ENCODE assay signal across 12 cellular contexts in genomic region chr1:198678301-198678836, GRCh38. TPM values are rescaled to one million over a fixed set of nuclear protein-coding genes. Genes with fewer than 3 reads are reported as not detected.
DNase-seq lines count a peak whose midpoint lies in the region; ATAC-seq and TF ChIP-seq lines count a peak whose summit lies in the region.
"Had no signal": no experiment of that assay in that cellular context is flagged by ENCODE, and none has a peak within 500 bp of the region (broad histone marks: within the 10 kb centered on the region; RNA-seq: fewer than 3 reads in every experiment).

No MANE protein-coding gene starts in this region.

- H3K4me2 ChIP-seq in BLaER1: peak overlapping the region; percentile 79

- peaks cover 71% of the 10 kb centered on the region for H3K36me3 Mint-ChIP-seq in activated T-cell treated with anti-CD3 and anti-CD28 coated beads, Interleukin-2, amount 50 U/mL, for 24 hours (ENCODE audit: low read depth)
- H3K36me3 Mint-ChIP-seq in immature natural killer cell: peaks cover 13 to 30% (median 17%) of the 10 kb centered on the region in 3 donors

- H3K27ac Mint-ChIP-seq in activated T-cell treated with anti-CD3 and anti-CD28 coated beads, Interleukin-2, amount 50 U/mL, for 24 hours: peak overlapping the region; percentile 95
- H3K27ac Mint-ChIP-seq in immature natural killer cell: peak overlapping the region; percentile 97 to 100 (median 98)

- H3K4me3 Mint-ChIP-seq in activated T-cell treated with anti-CD3 and anti-CD28 coated beads, Interleukin-2, amount 50 U/mL, for 24 hours: peak overlapping the region; percentile 69
- peak overlapping the region; percentile 76 to 93 (median 84) for H3K4me3 Mint-ChIP-seq in immature natural killer cell

- H3K9me3 ChIP-seq in BLaER1 (no peaks in the 10 kb centered on the region), KOPT-K1 (ENCODE audit: insufficient read depth, low read length, poor library complexity, severe bottlenecking) (no peaks in the 10 kb centered on the region), mucosa of descending colon (no peaks in the 10 kb centered on the region)
- H3K9me3 ChIP-seq: right lobe of liver had no signal

- H3K9ac ChIP-seq in BLaER1: no peak overlapping the region

- intact Hi-C loops in mucosa of descending colon (cut with DNase I, micrococcal nuclease): no loop called here

- no peak overlapping the region for H3K4me3 ChIP-seq in BLaER1
- no peak overlapping the region for H3K4me3 ChIP-seq in mucosa of descending colon
- H3K4me3 ChIP-seq: right lobe of liver had no signal

- H3K27ac ChIP-seq in BLaER1 (peak overlapping the region; percentile 88; the same call in 1 of the 2 replicates), KOPT-K1 (ENCODE audit: low read depth, low read length, poor library complexity, severe bottlenecking) (peak overlapping the region; percentile 76)
- H3K27ac ChIP-seq: right lobe of liver had no signal

- H4K20me1 ChIP-seq in BLaER1: no peaks in the 10 kb centered on the region

- H3K27me3 ChIP-seq in BLaER1: no peaks in the 10 kb centered on the region
- H3K27me3 ChIP-seq: right lobe of liver had no signal

- no peaks in the 10 kb centered on the region for H3K9me3 Mint-ChIP-seq in activated T-cell treated with anti-CD3 and anti-CD28 coated beads, Interleukin-2, amount 50 U/mL, for 24 hours
- H3K9me3 Mint-ChIP-seq in immature natural killer cell: no peaks in the 10 kb centered on the region

- H3K4me1 ChIP-seq in BLaER1 (peaks cover 53% of the 10 kb centered on the region), mucosa of descending colon (ENCODE audit: low read depth) (peaks cover 11% of the 10 kb centered on the region)
- H3K4me1 ChIP-seq: right lobe of liver had no signal

- DNase-seq in activated T-cell treated with anti-CD3 and anti-CD28 coated beads, Interleukin-2, amount 50 U/mL, for 24 hours: peak; percentile 56
- peak; percentile 41 to 70 (median 50) for DNase-seq in immature natural killer cell
- no peak for DNase-seq in mucosa of descending colon
- DNase-seq in kidney glomerular epithelial cell (lab: John Stamatoyannopoulos, UW): no peak
- DNase-seq: hypothalamus, NCI-H1048, right lobe of liver, T1000 had no signal

- no peaks in the 10 kb centered on the region for H3K27me3 Mint-ChIP-seq in activated T-cell treated with anti-CD3 and anti-CD28 coated beads, Interleukin-2, amount 50 U/mL, for 24 hours
- peaks cover 14 to 37% (median 26%) of the 10 kb centered on the region in 3 donors for H3K27me3 Mint-ChIP-seq in immature natural killer cell (ENCODE audit: low read depth in 3 of 3)

- H3K4me1 Mint-ChIP-seq in activated T-cell treated with anti-CD3 and anti-CD28 coated beads, Interleukin-2, amount 50 U/mL, for 24 hours (ENCODE audit: low read depth): peaks cover 88% of the 10 kb centered on the region
- peaks cover 94 to 99% of the 10 kb centered on the region in 2 donors for H3K4me1 Mint-ChIP-seq in immature natural killer cell

- TF ChIP-seq CTCF in mucosa of descending colon (IDR thresholded peaks at IDR 0.05): no peak

- no peaks in the 10 kb centered on the region for H3K36me3 ChIP-seq in BLaER1
- H3K36me3 ChIP-seq in KOPT-K1 (ENCODE audit: insufficient read depth, low read length): peaks cover 14% of the 10 kb centered on the region
- H3K36me3 ChIP-seq in mucosa of descending colon (ENCODE audit: low read depth): no peaks in the 10 kb centered on the region
- H3K36me3 ChIP-seq: right lobe of liver had no signal

- no peak for ATAC-seq in GM21423 (IDR thresholded peaks at IDR 0.05; ENCODE audit: unreplicated experiment)
- ATAC-seq in mucosa of descending colon: no peak
- ATAC-seq in GM21447 (IDR thresholded peaks at IDR 0.05; ENCODE audit: unreplicated experiment): no peak

RNA-seq across cellular contexts. Expression of gene PTPRC, which starts 39.5 kb away (rescaled TPM):
- polyA plus RNA-seq in immature natural killer cell: 1,000 to 10,000 TPM in 2 of 3 donors, 100 to 1,000 TPM in 1; 1,000 to 1,490 (median 1,080) TPM
- 10 to 100 TPM; 17.9 to 29.4 (median 18.0) TPM for total RNA-seq in mucosa of descending colon

Comparison
In these comparisons a context has a peak if more than half of its experiments do, and no peak if none do; other contexts are left out.
1. DNase-seq: peak in activated T-cell treated with anti-CD3 and anti-CD28 coated beads, Interleukin-2, amount 50 U/mL, for 24 hours (single experiment) and immature natural killer cell (3 of 3); none in mucosa of descending colon (0 of 3) and kidney glomerular epithelial cell (single experiment).